15 cellular contexts compared by ENCODE assay signal in the genomic region with DNA sequence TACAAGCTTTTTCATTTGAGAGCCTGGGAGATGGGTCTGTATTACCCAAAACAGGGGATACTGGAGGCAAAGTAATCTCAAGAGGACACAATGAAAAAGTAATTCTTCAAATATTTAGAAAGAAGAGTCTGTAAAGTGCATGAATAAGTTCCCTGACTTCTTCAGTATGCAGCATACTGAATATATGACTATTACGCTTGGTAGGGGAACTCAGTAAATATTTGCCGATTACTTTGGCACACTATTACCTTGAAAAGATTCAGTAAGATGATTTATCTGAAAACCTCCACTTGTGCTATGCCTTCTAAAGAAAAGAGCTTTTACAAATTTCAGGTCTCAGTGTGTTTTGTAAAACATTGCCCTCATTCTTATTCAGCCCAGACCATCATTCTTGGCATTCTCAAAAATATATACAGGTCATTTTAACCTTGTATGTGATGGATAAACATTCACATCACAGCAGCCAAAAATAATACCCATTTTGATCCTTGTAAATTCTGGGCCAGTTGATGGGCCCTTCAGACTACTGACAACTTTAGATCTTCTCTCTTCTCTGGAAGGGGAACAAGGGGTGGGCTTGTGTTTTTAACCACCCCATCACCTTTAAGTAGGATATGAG.
DNase-seq lines count a peak whose midpoint lies in the region; ATAC-seq, FAIRE-seq and TF ChIP-seq lines count a peak whose summit lies in the region.
"Had no signal": no experiment of that assay in that cellular context is flagged by ENCODE, and none has a peak within 500 bp of the region (broad histone marks: within the 10 kb centered on the region; RNA-seq: fewer than 3 reads in every experiment).

No MANE protein-coding gene starts in this region.

- H3K9me3 ChIP-seq in IMR-90 (ENCODE audit: control insufficient read depth, insufficient read depth, low read length) (peaks cover 6% of the 10 kb centered on the region), ascending aorta (no peaks in the 10 kb centered on the region)
- H3K9me3 ChIP-seq: BLaER1, Caco-2 had no signal

- in situ Hi-C loops in IMR-90 (cut with MboI; ENCODE audit: low sequenced_read_pairs) = no loop called here

- TF ChIP-seq RAD21 in IMR-90 (IDR thresholded peaks at IDR 0.05; ENCODE audit: low read length) = no peak

- POLR2A ChIA-PET in IMR-90 (lab: Charles Lee; ENCODE audit: unreplicated experiment) = no interaction called here

- CTCF ChIA-PET in IMR-90 (lab: Yijun Ruan, JAX) = interaction anchor here (0.5 to 0.6 kb wide), 2 partner anchors 19 to 857 kb away, joined by 3 to 4 read pairs; no protein-coding TSS in a partner anchor

- BruUV-seq in IMR-90 (replicated peaks; lab: Mats Ljungman, UMichigan) = no TSS peak

- H2BK20ac ChIP-seq in IMR-90 (ENCODE audit: low read depth, low read length) = no peak overlapping the region

- H2BK120ac ChIP-seq in IMR-90 (ENCODE audit: low read depth, low read length) (no peak overlapping the region), mesendoderm (ENCODE audit: low read depth, low read length) (no peak overlapping the region)

- H3K27ac ChIP-seq in IMR-90 (ENCODE audit: insufficient read depth, low read length) = no peak overlapping the region
- peak overlapping the region; percentile 8 to 36 for H3K27ac ChIP-seq in ascending aorta
- no peak overlapping the region for H3K27ac ChIP-seq in mesendoderm (ENCODE audit: low read depth, low read length)
- H3K27ac ChIP-seq: BLaER1 had no signal

- no peaks in the 10 kb centered on the region for H3K9me1 ChIP-seq in IMR-90 (ENCODE audit: insufficient read depth, low read length)

- TF ChIP-seq POLR2A in IMR-90 (IDR thresholded peaks at IDR 0.05; ENCODE audit: low read depth, low read length) = no peak
- TF ChIP-seq POLR2A in GM12892 (IDR thresholded peaks at IDR 0.05; ENCODE audit: low read depth, low read length) = no peak

- no peak overlapping the region for H4K91ac ChIP-seq in IMR-90 (ENCODE audit: insufficient read depth, low read depth, low read length)

- H3K4me2 ChIP-seq in IMR-90 (ENCODE audit: low read depth, low read length) = 0 out of 2 replicates have a peak overlapping the region, but pooled peaks have one; percentile 17
- no peak overlapping the region for H3K4me2 ChIP-seq in mesendoderm (ENCODE audit: low read length)
- H3K4me2 ChIP-seq: BLaER1 had no signal

- no peaks in the 10 kb centered on the region for H3K36me3 ChIP-seq in IMR-90 (ENCODE audit: control insufficient read depth, insufficient read depth, low read length)
- H3K36me3 ChIP-seq in ascending aorta = no peaks in the 10 kb centered on the region
- no peaks in the 10 kb centered on the region for H3K36me3 ChIP-seq in mesendoderm (ENCODE audit: control insufficient read depth, insufficient read depth, low read length)
- H3K36me3 ChIP-seq: BLaER1 had no signal

- no peaks in the 10 kb centered on the region for H3K79me2 ChIP-seq in mesendoderm (ENCODE audit: control insufficient read depth, insufficient read depth, low read length)

- intact Hi-C loops in IMR-90 (cut with micrococcal nuclease) = no loop called here
- intact Hi-C loops in ascending aorta (cut with DNase I) = no loop called here

- no peak overlapping the region for H2AK5ac ChIP-seq in IMR-90 (ENCODE audit: low read depth, low read length)
- no peak overlapping the region for H2AK5ac ChIP-seq in mesendoderm (ENCODE audit: low read length)

- WGBS in IMR-90 (ENCODE audit: extremely low coverage in 2 of 2, insufficient read length in 1 of 2), 2 experiments = no CpG with 5 or more reads among the region's 2 CpGs
- WGBS in mesendoderm (ENCODE audit: extremely low coverage, insufficient coverage, low lambda C conversion rate) = no CpG with 5 or more reads among the region's 2 CpGs

- H2AK9ac ChIP-seq in IMR-90 (replicated peaks; ENCODE audit: low read depth, low read length, poor library complexity) = no peak overlapping the region

- TF ChIP-seq CTCF in IMR-90 (conservative IDR thresholded peaks at IDR 0.05; ENCODE audit: low read depth, low read length) (no peak), ascending aorta (IDR thresholded peaks at IDR 0.05) (no peak)

- no peaks in the 10 kb centered on the region for H4K20me1 ChIP-seq in IMR-90 (ENCODE audit: insufficient read depth, low read length)
- H4K20me1 ChIP-seq: BLaER1 had no signal

- peak; percentile 74 for ATAC-seq in IMR-90 (ENCODE audit: low read depth)
- ATAC-seq in HG03378 (IDR thresholded peaks at IDR 0.05; ENCODE audit: unreplicated experiment) = no peak

- no peaks in the 10 kb centered on the region for H3K27me3 ChIP-seq in IMR-90 (ENCODE audit: control insufficient read depth, insufficient read depth, low read length)
- H3K27me3 ChIP-seq in ascending aorta = no peaks in the 10 kb centered on the region
- no peaks in the 10 kb centered on the region for H3K27me3 ChIP-seq in mesendoderm (ENCODE audit: insufficient read depth, low read length, poor library complexity)
- H3K27me3 ChIP-seq: BLaER1 had no signal

- no peak overlapping the region for H3K14ac ChIP-seq in IMR-90 (replicated peaks; ENCODE audit: low read depth, low read length)

- H3K23ac ChIP-seq in IMR-90 (ENCODE audit: low read depth, low read length) (no peak overlapping the region), mesendoderm (ENCODE audit: low read length) (no peak overlapping the region)

- H3K9ac ChIP-seq in IMR-90 (ENCODE audit: low read depth, low read length) (no peak overlapping the region), mesendoderm (ENCODE audit: low read length) (no peak overlapping the region)
- H3K9ac ChIP-seq: BLaER1 had no signal

- no peak overlapping the region for H3K4ac ChIP-seq in IMR-90 (ENCODE audit: low read depth, low read length)
- H3K4ac ChIP-seq in mesendoderm (ENCODE audit: low read depth, low read length) = no peak overlapping the region

- FAIRE-seq in GM12892 (lab: Jason Lieb, UNC) = no peak

- DNase-seq in IMR-90 = no peak
- DNase-seq in ascending aorta (ENCODE audit: low spot score in 2 of 2) = no peak
- DNase-seq in mesendoderm = no peak
- no peak for DNase-seq in medulla oblongata (ENCODE audit: extremely low spot score)
- DNase-seq in activated effector memory CD4-positive, alpha-beta T cell treated with anti-CD3 and anti-CD28 coated beads, Interleukin-2, amount 50 U/mL, for 16 hours = no peak
- DNase-seq in GM12892 (ENCODE audit: insufficient read length) = no peak
- DNase-seq: AML-193; Caco-2; CD8-positive, alpha-beta memory T cell; DND-41; GDM1; HCEC 1CT; HFFc6 had no signal

- H4K5ac ChIP-seq in IMR-90 (ENCODE audit: low read depth, low read length) (no peak overlapping the region; the same call in 1 of the 2 replicates), mesendoderm (ENCODE audit: low read length) (no peak overlapping the region)

- H3K56ac ChIP-seq in IMR-90 (ENCODE audit: extremely low read depth, insufficient read depth, low read length) (no peak overlapping the region), mesendoderm (ENCODE audit: low read length) (no peak overlapping the region)

- no peak overlapping the region for H2BK15ac ChIP-seq in IMR-90 (ENCODE audit: low read depth, low read length)
- H2BK15ac ChIP-seq in mesendoderm (replicated peaks; ENCODE audit: low read depth) = no peak overlapping the region

- peak overlapping the region; percentile 62; the same call in 1 of the 2 replicates for H3K18ac ChIP-seq in IMR-90 (ENCODE audit: low read depth, low read length)
- H3K18ac ChIP-seq in mesendoderm (ENCODE audit: low read length) = no peak overlapping the region

- dilution Hi-C loops in IMR-90 (cut with HindIII; ENCODE audit: low sequenced_read_pairs, unreplicated experiment) = no loop called here

- H3K79me1 ChIP-seq in IMR-90 (ENCODE audit: low read depth in 1 of 2, low read length in 2 of 2) (no peaks in the 10 kb centered on the region), mesendoderm (ENCODE audit: low read length) (no peaks in the 10 kb centered on the region)

- H2BK5ac ChIP-seq in IMR-90 (ENCODE audit: low read depth, low read length, poor library complexity, severe bottlenecking) (peak overlapping the region; percentile 69), mesendoderm (ENCODE audit: low read length) (no peak overlapping the region)

- H3K4me1 ChIP-seq in IMR-90 (ENCODE audit: control insufficient read depth, insufficient read depth, low read length) (peaks cover 4% of the 10 kb centered on the region; the same call in 1 of the 2 replicates), ascending aorta (peaks cover 0 to 5% of the 10 kb centered on the region in 2 donors), mesendoderm (ENCODE audit: control insufficient read depth, low read depth, low read length) (no peaks in the 10 kb centered on the region)
- H3K4me1 ChIP-seq: BLaER1 had no signal

- H3K4me3 ChIP-seq in IMR-90 (ENCODE audit: insufficient read depth, low read depth, low read length) (no peak overlapping the region), ascending aorta (no peak overlapping the region), mesendoderm (ENCODE audit: low read length) (no peak overlapping the region)
- H3K4me3 ChIP-seq: BLaER1 had no signal

- H2AFZ ChIP-seq in IMR-90 (replicated peaks; ENCODE audit: low read length, poor library complexity) = no peak overlapping the region

- H4K8ac ChIP-seq in IMR-90 (ENCODE audit: low read depth in 2 of 2, low read length in 2 of 2) (no peak overlapping the region), mesendoderm (ENCODE audit: low read depth, low read length) (peak overlapping the region; percentile 28)

TF ChIP-seq in IMR-90, 13 proteins besides CTCF, POLR2A, EP300 and RAD21:
- TF ChIP-seq SMC3 (IDR thresholded peaks at IDR 0.05; ENCODE audit: low read depth, low read length) (no peak), BHLHE40 (IDR thresholded peaks at IDR 0.05; ENCODE audit: low read depth, low read length) (no peak), MXI1 (IDR thresholded peaks at IDR 0.05; ENCODE audit: borderline replicate concordance, low read depth, low read length) (no peak)

Comparison
In these comparisons a context has a peak if more than half of its experiments do, and no peak if none do; other contexts are left out.
1. H3K27ac ChIP-seq: peak in ascending aorta (2 of 2); none in IMR-90 (single experiment) and mesendoderm (single experiment).